8 cellular contexts compared by ENCODE assay signal in genomic region chr20:49283176-49283702, GRCh38. TPM values are rescaled to one million over a fixed set of nuclear protein-coding genes. Genes with fewer than 3 reads are reported as not detected.
DNase-seq lines count a peak whose midpoint lies in the region; FAIRE-seq and TF ChIP-seq lines count a peak whose summit lies in the region.

No MANE protein-coding gene starts in this region.

- H3K27me3 Mint-ChIP-seq in progenitor cell of endocrine pancreas = no peaks in the 10 kb centered on the region

- H3K9me3 Mint-ChIP-seq in progenitor cell of endocrine pancreas (ENCODE audit: low read depth) = peaks cover 70% of the 10 kb centered on the region

- H3K79me1 ChIP-seq in H1 (ENCODE audit: low read depth, low read length) = peaks cover 3% of the 10 kb centered on the region

- peaks cover 98% of the 10 kb centered on the region for H3K36me3 Mint-ChIP-seq in progenitor cell of endocrine pancreas (ENCODE audit: insufficient read depth)

- no peak overlapping the region for H4K8ac ChIP-seq in H1 (ENCODE audit: extremely low read depth, insufficient read depth, low read length)

- TF ChIP-seq EP300 in H1 (IDR thresholded peaks at IDR 0.05; ENCODE audit: borderline replicate concordance in 1 of 2, low read depth in 2 of 2, low read length in 2 of 2) = no peak

- H3K27ac ChIP-seq in PC-9 (peak overlapping the region; percentile 91), H1 (ENCODE audit: low read depth, low read length) (peak overlapping the region; percentile 51)

- peak overlapping the region in 3 of 4 experiments; percentile 89 to 98 (median 98); a peak in 6 of 7 replicates for H3K9ac ChIP-seq in H1 (replicated peaks in 1 of 4; ENCODE audit: extremely low read depth in 1 of 4, low read depth in 3 of 4, low read length in 3 of 4)

- intact Hi-C loops in PC-9 (cut with micrococcal nuclease; ENCODE audit: unreplicated experiment) = no loop called here

- H2BK12ac ChIP-seq in H1 (ENCODE audit: low read depth, low read length) = no peak overlapping the region

- no peak overlapping the region for H2AK5ac ChIP-seq in H1 (ENCODE audit: low read depth, low read length)

- H4K91ac ChIP-seq in H1 (replicated peaks; ENCODE audit: insufficient read length, low read length) = no peak overlapping the region

- 60% methylated on average over 9 of the region's 9 CpGs; no CpG with 5 or more reads in 1 of the 2 experiments for WGBS in H1 (ENCODE audit: extremely low coverage in 1 of 2, insufficient coverage in 1 of 2, insufficient read length in 1 of 2, insufficient replicate concordance in 2 of 2, low coverage in 1 of 2, low lambda C conversion rate in 2 of 2, missing lambda C conversion rate in 1 of 2), 2 experiments

- H4K20me1 ChIP-seq in PC-9 (ENCODE audit: insufficient read depth) (peaks cover 90% of the 10 kb centered on the region), H1 (replicated peaks in 1 of 2; ENCODE audit: control insufficient read depth in 1 of 2, insufficient read depth in 2 of 2, low read length in 2 of 2) (peaks cover 63 to 71% of the 10 kb centered on the region in 2 experiments)

- no TSS peak for BruUV-seq in PC-9 (replicated peaks; lab: Mats Ljungman, UMichigan)

- no peak overlapping the region for H2BK20ac ChIP-seq in H1 (ENCODE audit: low read length)

- H3K4ac ChIP-seq in H1 (replicated peaks; ENCODE audit: insufficient read length, low read depth, low read length) = no peak overlapping the region

- no peak overlapping the region for H4K5ac ChIP-seq in H1 (ENCODE audit: insufficient read length, low read depth, low read length)

- H2BK120ac ChIP-seq in H1 (replicated peaks; ENCODE audit: low read depth, low read length) = no peak overlapping the region

- H2AFZ ChIP-seq in PC-9 = no peak overlapping the region
- no peak overlapping the region for H2AFZ ChIP-seq in H1 (ENCODE audit: low read length)

- H3K27ac Mint-ChIP-seq in progenitor cell of endocrine pancreas = peak overlapping the region; percentile 96

- H3K27me3 ChIP-seq in PC-9 (ENCODE audit: insufficient read depth, low read depth) (peaks cover 25% of the 10 kb centered on the region), H1 (replicated peaks in 1 of 4; ENCODE audit: control insufficient read depth in 3 of 4, extremely low read depth in 1 of 4, insufficient read depth in 3 of 4, low read length in 3 of 4) (peaks cover 0 to 1% (median 0%) of the 10 kb centered on the region in 4 experiments; a peak in 1 of 7 replicates)

- H2BK15ac ChIP-seq in H1 (ENCODE audit: low read length) = no peak overlapping the region

- H3K36me3 ChIP-seq in PC-9 (ENCODE audit: low read depth) (peaks cover 97% of the 10 kb centered on the region), H1 (ENCODE audit: control insufficient read depth in 2 of 4, insufficient read depth in 4 of 4, low read length in 3 of 4) (peaks cover 79 to 95% (median 92%) of the 10 kb centered on the region in 4 experiments)

- no peak overlapping the region for H3K56ac ChIP-seq in H1 (replicated peaks; ENCODE audit: insufficient read length, low read depth, low read length)

- peaks cover 37% of the 10 kb centered on the region for H3K23me2 ChIP-seq in H1 (ENCODE audit: low read depth, low read length)

- no peak for FAIRE-seq in H1 (lab: Jason Lieb, UNC)

- no peak; a peak in 1 of 3 replicates for TF ChIP-seq POLR2A in H1 (IDR thresholded peaks at IDR 0.05; ENCODE audit: control extremely low read depth in 1 of 2, low read depth in 2 of 2, low read length in 2 of 2)

- no peak overlapping the region for H3K23ac ChIP-seq in H1 (ENCODE audit: insufficient read length)

- no peak overlapping the region; the same call in 1 of the 2 replicates for H2BK5ac ChIP-seq in H1 (ENCODE audit: low read depth, low read length)

- H3K18ac ChIP-seq in H1 (ENCODE audit: extremely low read depth, low read length) = no peak overlapping the region

- peak overlapping the region; percentile 86 for H3K4me3 Mint-ChIP-seq in progenitor cell of endocrine pancreas (ENCODE audit: low read depth)

- POLR2A ChIA-PET in PC-9 (lab: Charles Lee; ENCODE audit: unreplicated experiment) (interaction anchor here (0.7 kb wide), 1 partner anchor 8 kb away, joined by 16 read pairs; no protein-coding TSS in a partner anchor), H1 (lab: Charles Lee; ENCODE audit: partially characterized antibody) (interaction anchor here (0.6 to 18.5 kb wide), 16 partner anchors 6 to 1588 kb away, joined by 3 to 1132 read pairs (median 4); no protein-coding TSS in a partner anchor)

- H3K4me1 Mint-ChIP-seq in progenitor cell of endocrine pancreas (ENCODE audit: low read depth) = peaks cover 44% of the 10 kb centered on the region

- CTCF ChIA-PET in PC-9 (lab: Charles Lee) = no interaction called here
- CTCF ChIA-PET in H1 (lab: Charles Lee; ENCODE audit: partially characterized antibody) = interaction anchor here (0.9 to 4.7 kb wide), 7 partner anchors 19 to 66 kb away, joined by 3 to 53 read pairs (median 5); no protein-coding TSS in a partner anchor

- no peaks in the 10 kb centered on the region for H3K9me2 ChIP-seq in PC-9 (ENCODE audit: insufficient read depth)

- H3K9me3 ChIP-seq in PC-9 (ENCODE audit: insufficient read depth, low read depth) = peaks cover 75% of the 10 kb centered on the region
- no peaks in the 10 kb centered on the region for H3K9me3 ChIP-seq in H1 (ENCODE audit: insufficient read depth in 2 of 2, low read depth in 1 of 2, low read length in 1 of 2)

- H3K4me3 ChIP-seq in PC-9 (peak overlapping the region; percentile 98), H1 (ENCODE audit: extremely low read depth in 1 of 4, insufficient read depth in 2 of 4, low read depth in 3 of 4, low read length in 4 of 4) (peak overlapping the region; percentile 73 to 97 (median 92); a peak in 7 of 8 replicates)

- peak overlapping the region; percentile 92 for H3K4me2 ChIP-seq in PC-9
- peak overlapping the region; percentile 97 for H3K4me2 ChIP-seq in H1 (ENCODE audit: insufficient read depth in 1 of 2, low read depth in 2 of 2, low read length in 2 of 2)

- peaks cover 98% of the 10 kb centered on the region for H3K79me2 ChIP-seq in PC-9 (ENCODE audit: low read depth)
- peaks cover 60 to 98% of the 10 kb centered on the region in 2 experiments for H3K79me2 ChIP-seq in H1 (ENCODE audit: control insufficient read depth in 1 of 2, insufficient read depth in 2 of 2, low read length in 2 of 2)

- H3K14ac ChIP-seq in H1 (ENCODE audit: insufficient read length) = no peak overlapping the region

- TF ChIP-seq CTCF in PC-9 (conservative IDR thresholded peaks at IDR 0.05) (no peak), H1 (IDR thresholded peaks at IDR 0.05; ENCODE audit: control extremely low read depth in 1 of 3, insufficient read depth in 1 of 3, low read depth in 1 of 3, low read length in 3 of 3) (no peak), progenitor cell of endocrine pancreas (IDR thresholded peaks at IDR 0.05; ENCODE audit: unreplicated experiment) (no peak)

- DNase-seq in DMS53 (lab: John Stamatoyannopoulos, UW) (peak; percentile 38), DMS53 treated with DMSO at 0.1 percent for 48 hours (lab: John Stamatoyannopoulos, UW; ENCODE audit: unreplicated experiment) (no peak), PC-9 (no peak), H1 (ENCODE audit: low read depth in 1 of 2, low spot score in 2 of 2) (no peak), progenitor cell of endocrine pancreas (ENCODE audit: low spot score, unreplicated experiment) (no peak), iPS-NIHi11 (ENCODE audit: low spot score) (no peak), cerebellar cortex (ENCODE audit: low spot score) (no peak)
- DNase-seq in stimulated activated CD4-positive, alpha-beta T cell treated with anti-CD3 and anti-CD28 coated beads, Interleukin-12 subunit alpha, Interleukin-12 subunit beta, amount 100 ng/mL, for 4 hours = no peak

- peaks cover 97% of the 10 kb centered on the region for H3F3A ChIP-seq in PC-9 (ENCODE audit: insufficient read depth, low read depth)

- no peak for TF ChIP-seq RAD21 in H1 (IDR thresholded peaks at IDR 0.05 in 1 of 2, conservative IDR thresholded peaks at IDR 0.05 in 1 of 2; ENCODE audit: low read depth in 2 of 2, low read length in 2 of 2)

- peaks cover 84% of the 10 kb centered on the region for H3K4me1 ChIP-seq in PC-9 (replicated peaks; ENCODE audit: insufficient read depth)
- peaks cover 3 to 16% (median 10%) of the 10 kb centered on the region in 4 experiments; a peak in 6 of 7 replicates for H3K4me1 ChIP-seq in H1 (replicated peaks in 1 of 4; ENCODE audit: control insufficient read depth in 3 of 4, insufficient read depth in 4 of 4, low read length in 3 of 4)

TF ChIP-seq in H1, 55 proteins besides CTCF, POLR2A, EP300 and RAD21:
- no peak for TF ChIP-seq SUZ12 (IDR thresholded peaks at IDR 0.05; ENCODE audit: low read length)
- TF ChIP-seq, protein P1, sequence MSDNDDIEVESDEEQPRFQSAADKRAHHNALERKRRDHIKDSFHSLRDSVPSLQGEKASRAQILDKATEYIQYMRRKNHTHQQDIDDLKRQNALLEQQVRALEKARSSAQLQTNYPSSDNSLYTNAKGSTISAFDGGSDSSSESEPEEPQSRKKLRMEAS (IDR thresholded peaks at IDR 0.05) = no peak
- no peak for TF ChIP-seq CEBPB (IDR thresholded peaks at IDR 0.05; ENCODE audit: low read depth, low read length)
- no peak for TF ChIP-seq TAF1 (IDR thresholded peaks at IDR 0.05; ENCODE audit: low read depth, low read length)
- no peak for TF ChIP-seq NANOG (IDR thresholded peaks at IDR 0.05; ENCODE audit: insufficient read depth, low read depth, low read length, poor library complexity, severe bottlenecking)
- TF ChIP-seq ZNF274 (IDR thresholded peaks at IDR 0.05; ENCODE audit: borderline replicate concordance, extremely low read depth, low read length) = no peak
- TF ChIP-seq CHD1 (IDR thresholded peaks at IDR 0.05; ENCODE audit: low read depth, low read length) = peak; percentile 19; the same call in 1 of the 2 replicates
- TF ChIP-seq SRF (IDR thresholded peaks at IDR 0.05; ENCODE audit: low read depth, low read length) = no peak
- TF ChIP-seq PHF8 (conservative IDR thresholded peaks at IDR 0.05; ENCODE audit: low read depth, low read length) = no peak
- TF ChIP-seq EZH2 (IDR thresholded peaks at IDR 0.05; ENCODE audit: low read depth, low read length, severe bottlenecking) = no peak
- TF ChIP-seq SIRT6 (IDR thresholded peaks at IDR 0.05; ENCODE audit: low read length) = peak; percentile 6
TF ChIP-seq in H1: peak in this region for 2.

RNA-seq across cellular contexts. Expression of gene ZNFX1, which starts 5.4 kb away (rescaled TPM):
- total RNA-seq in PC-9 (2021) (24.1 and 29.7 TPM in 2 replicates), progenitor cell of endocrine pancreas (10.0 and 10.7 TPM in 2 replicates)
- 11.3 and 13.0 TPM in 2 replicates for total RNA-seq in H1 (2021; fragmentation: NEBNext Ultra II Directional; extraction: Animal tissue kit (Norgen Biotek cat#: 25700))
- 3.1 and 3.4 TPM in 2 replicates for polyA plus RNA-seq in H1 (2011; rRNA removed)
- 3.0 TPM for polyA plus RNA-seq in H1 (2011; cell fraction: cytosol; rRNA removed)
- polyA plus RNA-seq in H1 (2011; cell fraction: nucleus; rRNA removed) = 4.0 TPM
- 6.4 to 8.0 TPM (median 7.3 TPM) in 4 replicates for polyA plus RNA-seq in H1 (2012, experiment 1 of 2)
- 1.5 TPM for polyA plus RNA-seq in H1 (2012, experiment 2 of 2)
- 5.6 TPM for polyA plus RNA-seq in H1 (2013, experiment 1 of 2)
- polyA plus RNA-seq in H1 (2013, experiment 2 of 2) = 5.2 TPM
- polyA minus RNA-seq in H1 (2011; rRNA and poly(A)+ RNA removed) = 9.0 and 12.8 TPM in 2 replicates
- polyA minus RNA-seq in H1 (2011; cell fraction: cytosol; rRNA and poly(A)+ RNA removed) = 5.4 TPM
- 7.1 TPM for polyA minus RNA-seq in H1 (2011; cell fraction: nucleus; rRNA and poly(A)+ RNA removed)
